Comparison of ENCODE assay signal across 1 cellular context in the genomic region with DNA sequence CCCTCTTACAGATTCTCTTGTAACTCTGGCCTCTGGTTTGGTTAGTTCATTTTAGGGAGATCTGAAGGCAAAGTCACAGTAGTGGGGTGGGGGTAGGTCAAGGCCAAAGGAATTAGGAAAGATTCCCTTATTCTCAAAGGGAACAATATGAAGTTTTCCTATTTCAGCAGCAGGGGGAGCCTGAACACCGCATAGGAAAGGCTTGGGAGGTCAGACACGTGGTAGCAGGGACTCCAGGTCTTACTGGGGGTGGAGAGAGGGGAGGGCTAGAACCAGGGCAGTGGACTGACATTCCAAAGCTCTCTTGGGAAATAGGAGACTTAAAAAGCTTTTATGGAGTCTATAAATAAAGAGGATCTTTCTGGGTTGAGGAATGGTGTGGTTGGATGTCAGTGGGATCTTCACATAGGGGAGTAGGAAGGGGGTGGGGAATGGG.
TF ChIP-seq lines count a peak whose summit lies in the region.

No MANE protein-coding gene starts in this region.

TF ChIP-seq in WTC11, 78 proteins besides CTCF, POLR2A, EP300 and RAD21 (continued from another document):
- TF ChIP-seq, protein P1, sequence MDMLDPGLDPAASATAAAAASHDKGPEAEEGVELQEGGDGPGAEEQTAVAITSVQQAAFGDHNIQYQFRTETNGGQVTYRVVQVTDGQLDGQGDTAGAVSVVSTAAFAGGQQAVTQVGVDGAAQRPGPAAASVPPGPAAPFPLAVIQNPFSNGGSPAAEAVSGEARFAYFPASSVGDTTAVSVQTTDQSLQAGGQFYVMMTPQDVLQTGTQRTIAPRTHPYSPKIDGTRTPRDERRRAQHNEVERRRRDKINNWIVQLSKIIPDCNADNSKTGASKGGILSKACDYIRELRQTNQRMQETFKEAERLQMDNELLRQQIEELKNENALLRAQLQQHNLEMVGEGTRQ (CRISPR knock-in tag; IDR thresholded peaks at IDR 0.05): peak; percentile 75
- TF ChIP-seq, protein P2, sequence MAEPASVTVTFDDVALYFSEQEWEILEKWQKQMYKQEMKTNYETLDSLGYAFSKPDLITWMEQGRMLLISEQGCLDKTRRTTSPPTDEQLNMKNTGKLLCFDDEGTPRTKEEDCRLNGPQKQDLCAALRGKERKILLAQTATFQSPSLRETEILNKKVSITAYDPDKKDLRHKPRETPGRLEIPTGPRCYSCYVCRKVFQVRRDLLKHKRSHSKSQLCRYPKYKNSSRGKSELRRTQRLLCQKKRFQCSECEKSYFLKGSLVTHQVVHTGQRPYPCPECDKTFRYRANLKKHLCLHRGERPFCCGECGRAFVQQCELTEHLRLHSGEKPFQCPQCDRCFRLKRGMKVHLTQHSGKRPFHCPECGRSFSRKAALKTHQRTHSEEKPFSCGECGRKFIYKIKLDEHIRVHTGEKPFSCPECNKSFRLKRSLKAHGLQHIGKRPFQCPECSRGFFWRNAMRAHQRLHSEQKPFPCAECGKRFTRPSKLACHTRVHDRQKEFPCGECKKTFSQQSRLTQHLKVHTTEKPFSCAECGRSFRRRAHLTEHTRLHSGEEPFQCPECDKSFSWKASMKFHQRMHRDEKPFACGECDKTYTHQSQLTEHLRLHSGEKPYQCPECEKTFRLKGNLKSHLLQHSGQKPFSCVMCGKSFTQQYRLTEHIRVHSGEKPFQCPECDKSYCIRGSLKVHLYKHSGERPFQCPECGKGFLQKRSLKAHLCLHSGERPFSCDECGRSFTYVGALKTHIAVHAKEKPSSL (CRISPR knock-in tag; conservative IDR thresholded peaks at IDR 0.05): no peak
- TF ChIP-seq, protein P3, sequence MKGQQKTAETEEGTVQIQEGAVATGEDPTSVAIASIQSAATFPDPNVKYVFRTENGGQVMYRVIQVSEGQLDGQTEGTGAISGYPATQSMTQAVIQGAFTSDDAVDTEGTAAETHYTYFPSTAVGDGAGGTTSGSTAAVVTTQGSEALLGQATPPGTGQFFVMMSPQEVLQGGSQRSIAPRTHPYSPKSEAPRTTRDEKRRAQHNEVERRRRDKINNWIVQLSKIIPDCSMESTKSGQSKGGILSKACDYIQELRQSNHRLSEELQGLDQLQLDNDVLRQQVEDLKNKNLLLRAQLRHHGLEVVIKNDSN (CRISPR knock-in tag; IDR thresholded peaks at IDR 0.05): peak; percentile 77; the same call in 1 of the 2 replicates
- TF ChIP-seq ZNF317 (CRISPR knock-in tag; IDR thresholded peaks at IDR 0.05; ENCODE audit: borderline replicate concordance, low read depth) (no peak), TCF7 (CRISPR knock-in tag; IDR thresholded peaks at IDR 0.05; ENCODE audit: low read depth) (no peak)
- TF ChIP-seq, protein P4, sequence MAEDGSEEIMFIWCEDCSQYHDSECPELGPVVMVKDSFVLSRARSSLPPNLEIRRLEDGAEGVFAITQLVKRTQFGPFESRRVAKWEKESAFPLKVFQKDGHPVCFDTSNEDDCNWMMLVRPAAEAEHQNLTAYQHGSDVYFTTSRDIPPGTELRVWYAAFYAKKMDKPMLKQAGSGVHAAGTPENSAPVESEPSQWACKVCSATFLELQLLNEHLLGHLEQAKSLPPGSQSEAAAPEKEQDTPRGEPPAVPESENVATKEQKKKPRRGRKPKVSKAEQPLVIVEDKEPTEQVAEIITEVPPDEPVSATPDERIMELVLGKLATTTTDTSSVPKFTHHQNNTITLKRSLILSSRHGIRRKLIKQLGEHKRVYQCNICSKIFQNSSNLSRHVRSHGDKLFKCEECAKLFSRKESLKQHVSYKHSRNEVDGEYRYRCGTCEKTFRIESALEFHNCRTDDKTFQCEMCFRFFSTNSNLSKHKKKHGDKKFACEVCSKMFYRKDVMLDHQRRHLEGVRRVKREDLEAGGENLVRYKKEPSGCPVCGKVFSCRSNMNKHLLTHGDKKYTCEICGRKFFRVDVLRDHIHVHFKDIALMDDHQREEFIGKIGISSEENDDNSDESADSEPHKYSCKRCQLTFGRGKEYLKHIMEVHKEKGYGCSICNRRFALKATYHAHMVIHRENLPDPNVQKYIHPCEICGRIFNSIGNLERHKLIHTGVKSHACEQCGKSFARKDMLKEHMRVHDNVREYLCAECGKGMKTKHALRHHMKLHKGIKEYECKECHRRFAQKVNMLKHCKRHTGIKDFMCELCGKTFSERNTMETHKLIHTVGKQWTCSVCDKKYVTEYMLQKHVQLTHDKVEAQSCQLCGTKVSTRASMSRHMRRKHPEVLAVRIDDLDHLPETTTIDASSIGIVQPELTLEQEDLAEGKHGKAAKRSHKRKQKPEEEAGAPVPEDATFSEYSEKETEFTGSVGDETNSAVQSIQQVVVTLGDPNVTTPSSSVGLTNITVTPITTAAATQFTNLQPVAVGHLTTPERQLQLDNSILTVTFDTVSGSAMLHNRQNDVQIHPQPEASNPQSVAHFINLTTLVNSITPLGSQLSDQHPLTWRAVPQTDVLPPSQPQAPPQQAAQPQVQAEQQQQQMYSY (CRISPR knock-in tag; IDR thresholded peaks at IDR 0.05): no peak
